ENCODE assay signal across 20 cellular contexts in the genomic region with DNA sequence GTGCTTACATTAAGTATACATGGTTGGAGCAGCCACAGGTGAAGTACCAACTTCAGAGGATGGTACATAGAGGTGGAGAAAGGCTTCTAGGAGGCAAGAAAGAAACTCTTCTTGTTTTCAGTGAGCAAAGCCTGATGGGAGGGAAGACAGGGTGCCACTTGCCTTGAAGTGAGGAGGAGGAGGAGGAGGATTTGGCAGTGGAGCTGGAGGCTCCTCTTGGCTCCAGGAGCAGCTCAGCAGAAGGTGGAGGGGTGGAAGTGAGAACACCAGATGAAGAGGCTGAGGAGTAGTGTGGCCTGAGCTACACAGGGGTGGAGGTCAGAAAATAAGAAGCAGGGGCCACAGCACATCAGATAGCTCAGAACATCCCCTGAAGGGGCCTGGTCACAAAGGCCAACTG.
DNase-seq lines count a peak whose midpoint lies in the region; ATAC-seq and TF ChIP-seq lines count a peak whose summit lies in the region.
"Had no signal": no experiment of that assay in that cellular context is flagged by ENCODE, and none has a peak within 500 bp of the region (broad histone marks: within the 10 kb centered on the region; RNA-seq: fewer than 3 reads in every experiment).

No MANE protein-coding gene starts in this region.

- H3K27me3 Mint-ChIP-seq in glutamatergic neuron (ENCODE audit: unreplicated experiment) = peaks cover 2% of the 10 kb centered on the region

- no peak for TF ChIP-seq POLR2A in esophagus muscularis mucosa (IDR thresholded peaks at IDR 0.05; ENCODE audit: low read depth)

- H3K27me3 ChIP-seq in esophagus muscularis mucosa (no peaks in the 10 kb centered on the region), WERI-Rb-1 (ENCODE audit: insufficient read depth, low read depth, severe bottlenecking) (no peaks in the 10 kb centered on the region)

- no peaks in the 10 kb centered on the region for H3K9me3 ChIP-seq in esophagus muscularis mucosa
- no peaks in the 10 kb centered on the region for H3K9me3 ChIP-seq in WERI-Rb-1 (ENCODE audit: severe bottlenecking)
- H3K9me3 ChIP-seq: A549 had no signal

- DNase-seq in esophagus muscularis mucosa (ENCODE audit: extremely low spot score) = peak; percentile 86
- DNase-seq in occipital lobe (lab: John Stamatoyannopoulos, UW) = peak; percentile 30
- DNase-seq in stimulated activated effector memory CD8-positive, alpha-beta T cell treated with anti-CD3 and anti-CD28 coated beads, Interleukin-12 subunit alpha, Interleukin-12 subunit beta, amount 100 ng/mL, for 72 hours (ENCODE audit: low spot score in 2 of 2) = no peak
- no peak for DNase-seq in WERI-Rb-1
- DNase-seq in NCI-H2196 (lab: John Stamatoyannopoulos, UW; ENCODE audit: unreplicated experiment) = no peak
- DNase-seq in glutamatergic neuron = no peak
- DNase-seq: 8988T; ACHN; AML-193; C1 segment of cervical spinal cord; Calu3; CD4-positive, alpha-beta memory T cell; COR-L47; DMS53; DMS79 treated with DMSO at 0.1 percent for 48 hours; GF-D8; H9 had no signal

- no peaks in the 10 kb centered on the region for H3K4me1 Mint-ChIP-seq in stimulated activated effector memory CD8-positive, alpha-beta T cell treated with anti-CD3 and anti-CD28 coated beads, Interleukin-12 subunit alpha, Interleukin-12 subunit beta, amount 100 ng/mL, for 72 hours
- H3K4me1 Mint-ChIP-seq in glutamatergic neuron (ENCODE audit: low read depth, unreplicated experiment) = peaks cover 3% of the 10 kb centered on the region
- H3K4me1 Mint-ChIP-seq: CD4-positive, alpha-beta memory T cell had no signal

- no peaks in the 10 kb centered on the region for H3K36me3 ChIP-seq in esophagus muscularis mucosa
- H3K36me3 ChIP-seq in WERI-Rb-1 = no peaks in the 10 kb centered on the region

- no peak overlapping the region for H3K4me3 Mint-ChIP-seq in stimulated activated effector memory CD8-positive, alpha-beta T cell treated with anti-CD3 and anti-CD28 coated beads, Interleukin-12 subunit alpha, Interleukin-12 subunit beta, amount 100 ng/mL, for 72 hours
- H3K4me3 Mint-ChIP-seq in glutamatergic neuron (ENCODE audit: unreplicated experiment) = no peak overlapping the region
- H3K4me3 Mint-ChIP-seq: CD4-positive, alpha-beta memory T cell; GM23338; H9 had no signal

- H3K27ac Mint-ChIP-seq in stimulated activated effector memory CD8-positive, alpha-beta T cell treated with anti-CD3 and anti-CD28 coated beads, Interleukin-12 subunit alpha, Interleukin-12 subunit beta, amount 100 ng/mL, for 72 hours = no peak overlapping the region
- H3K27ac Mint-ChIP-seq in glutamatergic neuron (ENCODE audit: unreplicated experiment) = no peak overlapping the region
- H3K27ac Mint-ChIP-seq: GM23338, H9 had no signal

- peak; percentile 6 for ATAC-seq in stimulated activated effector memory CD8-positive, alpha-beta T cell treated with anti-CD3 and anti-CD28 coated beads, Interleukin-12 subunit alpha, Interleukin-12 subunit beta, amount 100 ng/mL, for 72 hours
- ATAC-seq: A549, GM23338, HCT116 had no signal

- H3K4me3 ChIP-seq in esophagus muscularis mucosa = no peak overlapping the region
- H3K4me3 ChIP-seq in WERI-Rb-1 (ENCODE audit: low read depth, low read length) = no peak overlapping the region
- H3K4me3 ChIP-seq: A549, GM23338 had no signal

- TF ChIP-seq EP300 in esophagus muscularis mucosa (IDR thresholded peaks at IDR 0.05) = no peak

- H3K9me3 Mint-ChIP-seq in stimulated activated effector memory CD8-positive, alpha-beta T cell treated with anti-CD3 and anti-CD28 coated beads, Interleukin-12 subunit alpha, Interleukin-12 subunit beta, amount 100 ng/mL, for 72 hours = no peaks in the 10 kb centered on the region
- H3K9me3 Mint-ChIP-seq in glutamatergic neuron (ENCODE audit: unreplicated experiment) = no peaks in the 10 kb centered on the region
- H3K9me3 Mint-ChIP-seq: CD4-positive, alpha-beta memory T cell; GM23338; H9 had no signal

- intact Hi-C loops in esophagus muscularis mucosa (cut with DNase I) = no loop called here

- H3K36me3 Mint-ChIP-seq in stimulated activated effector memory CD8-positive, alpha-beta T cell treated with anti-CD3 and anti-CD28 coated beads, Interleukin-12 subunit alpha, Interleukin-12 subunit beta, amount 100 ng/mL, for 72 hours = no peaks in the 10 kb centered on the region
- H3K36me3 Mint-ChIP-seq in glutamatergic neuron (ENCODE audit: unreplicated experiment) = no peaks in the 10 kb centered on the region
- H3K36me3 Mint-ChIP-seq: CD4-positive, alpha-beta memory T cell had no signal

- no peak overlapping the region for H3K27ac ChIP-seq in esophagus muscularis mucosa (replicated peaks in 1 of 4)
- no peak overlapping the region for H3K27ac ChIP-seq in WERI-Rb-1
- H3K27ac ChIP-seq: A549 had no signal

- peaks cover 11 to 22% (median 19%) of the 10 kb centered on the region in 4 donors for H3K4me1 ChIP-seq in esophagus muscularis mucosa
- H3K4me1 ChIP-seq: A549 had no signal

- TF ChIP-seq CTCF in esophagus muscularis mucosa (IDR thresholded peaks at IDR 0.05) (no peak), WERI-Rb-1 (IDR thresholded peaks at IDR 0.05; ENCODE audit: low read depth, low read length) (no peak), glutamatergic neuron (IDR thresholded peaks at IDR 0.05; ENCODE audit: partially characterized antibody, unreplicated experiment) (no peak)

Comparison
In these comparisons a context has a peak if more than half of its experiments do, and no peak if none do; other contexts are left out.
1. DNase-seq: peak in esophagus muscularis mucosa (single experiment) and occipital lobe (single experiment); none in stimulated activated effector memory CD8-positive, alpha-beta T cell treated with anti-CD3 and anti-CD28 coated beads, Interleukin-12 subunit alpha, Interleukin-12 subunit beta, amount 100 ng/mL, for 72 hours (0 of 2), WERI-Rb-1 (single experiment), NCI-H2196 (single experiment) and glutamatergic neuron (single experiment).